In the genomic region with DNA sequence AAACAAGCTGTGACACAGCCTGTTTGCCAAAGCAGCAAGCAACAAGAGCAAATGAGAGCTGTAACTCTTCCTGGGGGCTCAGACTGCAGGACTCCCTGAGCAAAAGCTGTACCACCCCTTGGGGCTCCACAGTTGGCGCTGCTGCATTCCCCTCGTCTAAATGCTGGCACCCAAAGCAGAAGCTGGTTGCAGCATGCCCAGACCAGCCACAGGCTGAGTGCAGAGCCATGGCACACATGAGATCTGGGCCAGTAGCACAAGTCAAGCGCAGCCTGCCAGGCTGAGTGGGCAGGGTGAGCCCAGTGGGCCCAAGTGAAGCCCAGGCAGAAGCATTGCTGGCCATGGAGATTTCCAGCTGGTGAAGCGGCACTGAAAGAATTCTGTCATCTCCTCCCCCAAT, we compare ENCODE assay signal across 1 cellular context.
TF ChIP-seq lines count a peak whose summit lies in the region.

No MANE protein-coding gene starts in this region.

TF ChIP-seq in H1, 55 proteins besides CTCF, POLR2A, EP300 and RAD21:
- TF ChIP-seq SP4 (IDR thresholded peaks at IDR 0.05; ENCODE audit: low read length) (no peak), CBX5 (IDR thresholded peaks at IDR 0.05; ENCODE audit: low read depth, low read length) (no peak)
